Comparison of ENCODE assay signal across 22 cellular contexts in the genomic region with DNA sequence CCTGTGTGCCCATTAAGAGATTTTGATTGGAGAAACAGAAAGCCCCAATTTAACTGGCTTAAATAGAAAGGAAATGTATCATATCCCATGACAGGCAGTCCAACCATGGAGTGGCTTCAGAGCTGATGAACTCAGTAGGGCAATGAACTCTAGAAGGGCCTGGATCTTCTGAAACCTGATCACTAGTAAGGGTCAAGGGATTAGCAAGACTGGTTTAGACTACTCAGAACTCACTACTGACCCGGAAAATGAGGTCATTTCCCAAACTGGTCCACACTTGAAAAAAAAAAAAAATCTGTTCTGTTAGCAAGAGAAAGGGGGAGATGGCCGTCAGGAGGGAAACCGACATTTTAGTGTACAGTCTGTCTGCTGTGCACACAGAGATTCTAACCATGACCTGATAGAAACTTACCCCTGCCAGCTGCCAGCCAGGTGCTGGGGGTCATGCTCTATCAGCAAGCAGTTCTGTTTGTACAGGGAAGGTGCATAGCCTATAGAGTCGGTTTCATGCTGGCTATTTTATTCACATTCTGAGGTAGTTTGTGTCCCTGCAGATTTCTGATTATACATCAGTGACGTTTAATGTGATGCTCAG.
A peak's percentile ranks its signal among the peaks of the same experiment; 100 is the strongest.
DNase-seq lines count a peak whose midpoint lies in the region; ATAC-seq, FAIRE-seq and TF ChIP-seq lines count a peak whose summit lies in the region.
"Had no signal": no experiment of that assay in that cellular context is flagged by ENCODE, and none has a peak within 500 bp of the region (broad histone marks: within the 10 kb centered on the region; RNA-seq: fewer than 3 reads in every experiment).

No MANE protein-coding gene starts in this region.

- H3K27ac ChIP-seq in MM.1S (ENCODE audit: low read length), result peak overlapping the region; percentile 84
- H3K27ac ChIP-seq in K562 (ENCODE audit: extremely low read depth, low read depth, low read length), result no peak overlapping the region
- H3K27ac ChIP-seq in psoas muscle, result no peak overlapping the region
- H3K27ac ChIP-seq: stomach, upper lobe of right lung had no signal

- H3K36me3 ChIP-seq in MM.1S (replicated peaks; ENCODE audit: insufficient read depth, low read length), result no peaks in the 10 kb centered on the region
- H3K36me3 ChIP-seq in K562 (ENCODE audit: control insufficient read depth, insufficient read depth, low read length), result no peaks in the 10 kb centered on the region
- H3K36me3 ChIP-seq in psoas muscle (ENCODE audit: insufficient read depth in 1 of 2, low read depth in 1 of 2), result no peaks in the 10 kb centered on the region
- H3K36me3 ChIP-seq: HAP-1, stomach, upper lobe of right lung had no signal

- H3K4me3 ChIP-seq in MM.1S (ENCODE audit: low read length), result peak overlapping the region; percentile 34; the same call in 1 of the 2 replicates
- no peak overlapping the region for H3K4me3 ChIP-seq in K562
- no peak overlapping the region for H3K4me3 ChIP-seq in psoas muscle
- H3K4me3 ChIP-seq: HAP-1, stomach, upper lobe of right lung had no signal

- H3F3A ChIP-seq in MM.1S (ENCODE audit: insufficient read depth, low read length), result peaks cover 12% of the 10 kb centered on the region; the same call in 1 of the 2 replicates

- H3K79me2 ChIP-seq in MM.1S (ENCODE audit: low read length), result no peaks in the 10 kb centered on the region
- no peaks in the 10 kb centered on the region for H3K79me2 ChIP-seq in K562 (ENCODE audit: control insufficient read depth, insufficient read depth, low read length)

- intact Hi-C loops in K562 (cut with micrococcal nuclease) (no loop called here), psoas muscle (cut with DNase I) (no loop called here)

- FAIRE-seq in K562 (lab: Jason Lieb, UNC), result no peak
- FAIRE-seq: GM12892 had no signal

- H3K9me3 ChIP-seq in MM.1S (replicated peaks; ENCODE audit: insufficient read depth, low read length), result no peaks in the 10 kb centered on the region
- H3K9me3 ChIP-seq in K562 (replicated peaks; ENCODE audit: control insufficient read depth, insufficient read depth, low read depth, low read length), result no peaks in the 10 kb centered on the region
- H3K9me3 ChIP-seq in psoas muscle, result no peaks in the 10 kb centered on the region
- H3K9me3 ChIP-seq: HAP-1, upper lobe of right lung had no signal

- in situ Hi-C loops in K562 (cut with MboI), result no loop called here

- POLR2A ChIA-PET in K562 (lab: Yijun Ruan, JAX), result no interaction called here

- 0% methylated on average over 5 of the region's 5 CpGs for WGBS in K562 (ENCODE audit: insufficient coverage, low coverage, missing lambda C conversion rate)
- 23 to 58% (median 52%) methylated on average over 5 of the region's 5 CpGs for WGBS in psoas muscle, 3 donors

- H2AFZ ChIP-seq in MM.1S (ENCODE audit: low read length) (peak overlapping the region; percentile 51), K562 (ENCODE audit: low read depth, low read length) (no peak overlapping the region)

- H3K27me3 ChIP-seq in MM.1S (replicated peaks; ENCODE audit: insufficient read depth, low read length) (no peaks in the 10 kb centered on the region), K562 (ENCODE audit: control insufficient read depth in 2 of 2, insufficient read depth in 2 of 2, low read length in 2 of 2) (peaks cover 4 to 8% of the 10 kb centered on the region in 2 experiments; a peak in 4 of 5 replicates), psoas muscle (ENCODE audit: insufficient read depth in 3 of 3, low read length in 2 of 3) (no peaks in the 10 kb centered on the region)
- H3K27me3 ChIP-seq: stomach, upper lobe of right lung had no signal

- no peak for ATAC-seq in K562
- peak in 3 of 4 donors; percentile 49 to 96 (median 69) for ATAC-seq in psoas muscle
- no peak for ATAC-seq in GM19351 (IDR thresholded peaks at IDR 0.05; ENCODE audit: unreplicated experiment)
- ATAC-seq: activated T-helper 17 cell treated with anti-CD3 and anti-CD28 coated beads, Interleukin-2, amount 50 U/mL, for 72 hours; left cardiac atrium; upper lobe of right lung had no signal

- H3K9ac ChIP-seq in MM.1S (ENCODE audit: low read length), result peak overlapping the region; percentile 48; the same call in 1 of the 2 replicates
- no peak overlapping the region for H3K9ac ChIP-seq in K562 (ENCODE audit: insufficient read depth in 1 of 2, low read depth in 2 of 2, low read length in 2 of 2)

- TF ChIP-seq EP300 in K562 (IDR thresholded peaks at IDR 0.05; ENCODE audit: low read length), result no peak

- no peak for TF ChIP-seq POLR2A in K562 (conservative IDR thresholded peaks at IDR 0.05)

- CTCF ChIA-PET in K562 (lab: Yijun Ruan, JAX; ENCODE audit: low intra/inter-chr PET ratio), result no interaction called here

- TF ChIP-seq CTCF in MM.1S (IDR thresholded peaks at IDR 0.05; ENCODE audit: low read length) (no peak), K562 (IDR thresholded peaks at IDR 0.05 in 2 of 3, conservative IDR thresholded peaks at IDR 0.05 in 1 of 3; ENCODE audit: insufficient read depth in 2 of 3, low read depth in 1 of 3, low read length in 3 of 3) (no peak), psoas muscle (IDR thresholded peaks at IDR 0.05) (no peak)

- no peak for TF ChIP-seq RAD21 in K562 (CRISPR knock-in tag; conservative IDR thresholded peaks at IDR 0.05 in 1 of 2, IDR thresholded peaks at IDR 0.05 in 1 of 2)

- H3K4me2 ChIP-seq in MM.1S (ENCODE audit: low read depth, low read length) (peak overlapping the region; percentile 50), K562 (ENCODE audit: insufficient read depth, low read length) (no peak overlapping the region)

- peaks cover 19% of the 10 kb centered on the region for H3K4me1 ChIP-seq in MM.1S (ENCODE audit: low read length)
- no peaks in the 10 kb centered on the region; a peak in 1 of 5 replicates for H3K4me1 ChIP-seq in K562 (replicated peaks in 1 of 2; ENCODE audit: control insufficient read depth in 2 of 2, insufficient read depth in 2 of 2, low read length in 2 of 2)
- H3K4me1 ChIP-seq in psoas muscle, result no peaks in the 10 kb centered on the region
- H3K4me1 ChIP-seq: HAP-1, stomach, upper lobe of right lung had no signal

- H3K9me1 ChIP-seq in K562 (ENCODE audit: control insufficient read depth, insufficient read depth, low read length), result no peaks in the 10 kb centered on the region

- no peaks in the 10 kb centered on the region for H3K9me2 ChIP-seq in MM.1S (replicated peaks; ENCODE audit: insufficient read depth, low read length)

- DNase-seq in H4 (ENCODE audit: low spot score), result peak; percentile 9
- peak; percentile 77 for DNase-seq in MM.1S
- no peak for DNase-seq in K562 (ENCODE audit: extremely low read depth in 1 of 4, low spot score in 3 of 4)
- DNase-seq in psoas muscle, result no peak
- no peak for DNase-seq in HT-29 (ENCODE audit: low spot score)
- no peak for DNase-seq in GM19238 (ENCODE audit: insufficient read length, low spot score)
- DNase-seq in dedifferentiated amniotic fluid mesenchymal stem cell (ENCODE audit: extremely low spot score), result no peak
- DNase-seq: activated CD4-positive, alpha-beta T cell treated with anti-CD3 and anti-CD28 coated beads for 4 hours; activated naive CD8-positive, alpha-beta T cell treated with anti-CD3 and anti-CD28 coated beads, Interleukin-2, amount 10 ng/mL, durations not matched to agents 7 days and 5 days; CD4-positive, alpha-beta memory T cell; IMR-90; left cardiac atrium; midbrain; NCI-H2029 treated with DMSO at 0.1 percent for 48 hours; OCI-M1; SIG-M5; stomach; upper lobe of right lung had no signal

- H4K20me1 ChIP-seq in MM.1S (ENCODE audit: insufficient read depth, low read length) (no peaks in the 10 kb centered on the region), K562 (replicated peaks; ENCODE audit: control insufficient read depth, insufficient read depth, low read length) (no peaks in the 10 kb centered on the region)

- BruUV-seq in K562 (replicated peaks; lab: Mats Ljungman, UMichigan), result no TSS peak

TF ChIP-seq in K562, 482 proteins besides CTCF, POLR2A, EP300 and RAD21 (continues in another document):
- TF ChIP-seq, protein P1, sequence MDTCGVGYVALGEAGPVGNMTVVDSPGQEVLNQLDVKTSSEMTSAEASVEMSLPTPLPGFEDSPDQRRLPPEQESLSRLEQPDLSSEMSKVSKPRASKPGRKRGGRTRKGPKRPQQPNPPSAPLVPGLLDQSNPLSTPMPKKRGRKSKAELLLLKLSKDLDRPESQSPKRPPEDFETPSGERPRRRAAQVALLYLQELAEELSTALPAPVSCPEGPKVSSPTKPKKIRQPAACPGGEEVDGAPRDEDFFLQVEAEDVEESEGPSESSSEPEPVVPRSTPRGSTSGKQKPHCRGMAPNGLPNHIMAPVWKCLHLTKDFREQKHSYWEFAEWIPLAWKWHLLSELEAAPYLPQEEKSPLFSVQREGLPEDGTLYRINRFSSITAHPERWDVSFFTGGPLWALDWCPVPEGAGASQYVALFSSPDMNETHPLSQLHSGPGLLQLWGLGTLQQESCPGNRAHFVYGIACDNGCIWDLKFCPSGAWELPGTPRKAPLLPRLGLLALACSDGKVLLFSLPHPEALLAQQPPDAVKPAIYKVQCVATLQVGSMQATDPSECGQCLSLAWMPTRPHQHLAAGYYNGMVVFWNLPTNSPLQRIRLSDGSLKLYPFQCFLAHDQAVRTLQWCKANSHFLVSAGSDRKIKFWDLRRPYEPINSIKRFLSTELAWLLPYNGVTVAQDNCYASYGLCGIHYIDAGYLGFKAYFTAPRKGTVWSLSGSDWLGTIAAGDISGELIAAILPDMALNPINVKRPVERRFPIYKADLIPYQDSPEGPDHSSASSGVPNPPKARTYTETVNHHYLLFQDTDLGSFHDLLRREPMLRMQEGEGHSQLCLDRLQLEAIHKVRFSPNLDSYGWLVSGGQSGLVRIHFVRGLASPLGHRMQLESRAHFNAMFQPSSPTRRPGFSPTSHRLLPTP (IDR thresholded peaks at IDR 0.05; ENCODE audit: borderline replicate concordance, extremely low read depth, insufficient read length), result no peak
- TF ChIP-seq ATF7 (IDR thresholded peaks at IDR 0.05), result peak; percentile 45; the same call in 1 of the 2 replicates
- TF ChIP-seq, protein P2, sequence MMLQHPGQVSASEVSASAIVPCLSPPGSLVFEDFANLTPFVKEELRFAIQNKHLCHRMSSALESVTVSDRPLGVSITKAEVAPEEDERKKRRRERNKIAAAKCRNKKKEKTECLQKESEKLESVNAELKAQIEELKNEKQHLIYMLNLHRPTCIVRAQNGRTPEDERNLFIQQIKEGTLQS (IDR thresholded peaks at IDR 0.05), result peak; percentile 53; the same call in 1 of the 2 replicates
- TF ChIP-seq, protein P2 (CRISPR knock-in tag; conservative IDR thresholded peaks at IDR 0.05), result no peak

Comparison
In these comparisons a context has a peak if more than half of its experiments do, and no peak if none do; other contexts are left out.
1. DNase-seq: peak in H4 (single experiment) and MM.1S (single experiment); none in K562 (0 of 4), psoas muscle (0 of 2), HT-29 (single experiment), GM19238 (single experiment) and dedifferentiated amniotic fluid mesenchymal stem cell (single experiment).
2. ATAC-seq: peak in psoas muscle (3 of 4); none in K562 (single experiment) and GM19351 (single experiment).